In the genomic region with DNA sequence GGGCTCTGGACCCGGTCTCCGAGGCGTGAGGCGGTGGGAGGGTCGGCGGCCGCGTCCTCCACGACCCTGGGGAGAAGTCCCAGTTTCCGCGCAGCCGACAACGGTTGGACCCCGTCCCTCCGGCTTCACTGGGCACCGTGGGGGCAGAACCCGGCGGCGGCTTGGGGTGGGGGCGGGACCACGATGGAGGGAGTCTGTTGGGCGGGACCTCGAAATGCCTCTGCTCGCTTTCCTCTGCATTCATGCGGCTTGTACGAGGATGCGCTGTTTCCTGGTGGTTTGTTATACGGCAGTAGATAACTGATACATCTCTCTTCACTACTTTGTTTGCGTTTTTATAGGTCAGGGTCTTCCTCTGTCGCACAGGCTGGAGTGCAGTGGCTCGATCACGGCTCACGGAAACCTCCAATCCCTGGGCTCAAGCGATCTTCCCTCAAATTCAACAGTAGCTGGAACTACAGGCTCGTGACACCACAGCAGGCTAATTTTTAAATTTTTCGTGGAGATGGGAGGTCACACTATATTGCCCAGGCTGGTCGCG, we compare ENCODE assay signal across 8 cellular contexts. TPM values are rescaled to one million over a fixed set of nuclear protein-coding genes. Genes with fewer than 3 reads are reported as not detected.
DNase-seq lines count a peak whose midpoint lies in the region; ATAC-seq and TF ChIP-seq lines count a peak whose summit lies in the region.

No MANE protein-coding gene starts in this region.

- H3K27ac Mint-ChIP-seq in activated CD4-positive, alpha-beta T cell treated with anti-CD3 and anti-CD28 coated beads, Interleukin-2, amount 10 ng/mL, durations not matched to agents 24 days and 14 days = peak overlapping the region; percentile 94

- peak overlapping the region; percentile 88 for H3K4me3 ChIP-seq in BJ (ENCODE audit: low read depth, low read length)
- H3K4me3 ChIP-seq in effector memory CD4-positive, alpha-beta T cell (ENCODE audit: insufficient read depth, low read depth, low read length, poor library complexity, severe bottlenecking) = peak overlapping the region; percentile 50
- H3K4me3 ChIP-seq in mesodermal cell (ENCODE audit: extremely low read depth, insufficient read depth, low read length, poor library complexity, severe bottlenecking) = peak overlapping the region; percentile 66

- TF ChIP-seq CTCF in BJ (IDR thresholded peaks at IDR 0.05; ENCODE audit: insufficient read depth, low read depth, low read length) = no peak

- H3K36me3 Mint-ChIP-seq in activated CD4-positive, alpha-beta T cell treated with anti-CD3 and anti-CD28 coated beads, Interleukin-2, amount 10 ng/mL, durations not matched to agents 24 days and 14 days (ENCODE audit: low read depth) = peaks cover 1% of the 10 kb centered on the region

- H3K4me1 ChIP-seq in effector memory CD4-positive, alpha-beta T cell (ENCODE audit: control insufficient read depth, insufficient read depth, low read length, poor library complexity, severe bottlenecking) = peaks cover 3% of the 10 kb centered on the region
- peaks cover 8% of the 10 kb centered on the region for H3K4me1 ChIP-seq in mesodermal cell (ENCODE audit: control insufficient read depth, insufficient read depth, low read length, poor library complexity, severe bottlenecking)

- H3K27ac ChIP-seq in effector memory CD4-positive, alpha-beta T cell (ENCODE audit: insufficient read depth, low read length, poor library complexity, severe bottlenecking) = peak overlapping the region; percentile 91
- peak overlapping the region; percentile 82 for H3K27ac ChIP-seq in mesodermal cell (ENCODE audit: low read depth, low read length, severe bottlenecking)

- intact Hi-C loops in activated CD4-positive, alpha-beta T cell treated with anti-CD3 and anti-CD28 coated beads, Interleukin-2, amount 10 ng/mL, durations not matched to agents 24 days and 14 days (cut with micrococcal nuclease) = loop anchor here (2.0 to 5.0 kb wide), 2 partner anchors 24 to 481 kb away; partner anchors contain the start of gene ZNF846

- peak overlapping the region; percentile 85 for H3K4me3 Mint-ChIP-seq in activated CD4-positive, alpha-beta T cell treated with anti-CD3 and anti-CD28 coated beads, Interleukin-2, amount 10 ng/mL, durations not matched to agents 24 days and 14 days

- no peaks in the 10 kb centered on the region for H3K27me3 ChIP-seq in BJ (ENCODE audit: control insufficient read depth, insufficient read depth, low read length)
- no peaks in the 10 kb centered on the region for H3K27me3 ChIP-seq in effector memory CD4-positive, alpha-beta T cell (replicated peaks; ENCODE audit: control insufficient read depth, insufficient read depth, low read length, poor library complexity, severe bottlenecking)

- ATAC-seq in HG03460 (IDR thresholded peaks at IDR 0.05; ENCODE audit: unreplicated experiment) = peak; percentile 4

- no peak for DNase-seq in BJ (ENCODE audit: low read depth)
- no peak for DNase-seq in activated CD4-positive, alpha-beta T cell treated with anti-CD3 and anti-CD28 coated beads, Interleukin-2, amount 10 ng/mL, durations not matched to agents 24 days and 14 days
- DNase-seq in effector memory CD4-positive, alpha-beta T cell = peak in 1 of 3 donors; percentile 51
- DNase-seq in stimulated activated CD8-positive, alpha-beta memory T cell treated with anti-CD3 and anti-CD28 coated beads, Interleukin-15, amount 100 ng/mL, for 4 hours (ENCODE audit: low read depth in 2 of 2) = peak; percentile 48 to 58
- no peak for DNase-seq in glomerular visceral epithelial cell (ENCODE audit: extremely low spot score)
- DNase-seq in GOT3 (lab: John Stamatoyannopoulos, UW) = no peak

- 20 to 34% methylated on average over 24 to 29 of the region's 38 CpGs for WGBS in mesodermal cell (ENCODE audit: insufficient coverage in 2 of 2), 2 experiments

- POLR2A ChIA-PET in BJ (lab: Charles Lee) = no interaction called here

- H3K4me1 Mint-ChIP-seq in activated CD4-positive, alpha-beta T cell treated with anti-CD3 and anti-CD28 coated beads, Interleukin-2, amount 10 ng/mL, durations not matched to agents 24 days and 14 days = peaks cover 19% of the 10 kb centered on the region

- H3K27me3 Mint-ChIP-seq in activated CD4-positive, alpha-beta T cell treated with anti-CD3 and anti-CD28 coated beads, Interleukin-2, amount 10 ng/mL, durations not matched to agents 24 days and 14 days = no peaks in the 10 kb centered on the region

- no peaks in the 10 kb centered on the region for H3K9me3 Mint-ChIP-seq in activated CD4-positive, alpha-beta T cell treated with anti-CD3 and anti-CD28 coated beads, Interleukin-2, amount 10 ng/mL, durations not matched to agents 24 days and 14 days

- H3K36me3 ChIP-seq in BJ (ENCODE audit: control insufficient read depth, insufficient read depth, low read length) (no peaks in the 10 kb centered on the region), mesodermal cell (ENCODE audit: control insufficient read depth, insufficient read depth, low read length) (no peaks in the 10 kb centered on the region)
- no peaks in the 10 kb centered on the region for H3K36me3 ChIP-seq in effector memory CD4-positive, alpha-beta T cell (ENCODE audit: control insufficient read depth, insufficient read depth, low read length)

- no peaks in the 10 kb centered on the region for H3K9me3 ChIP-seq in effector memory CD4-positive, alpha-beta T cell (ENCODE audit: control insufficient read depth, low read length)
- H3K9me3 ChIP-seq in mesodermal cell (ENCODE audit: control insufficient read depth, low read length) = no peaks in the 10 kb centered on the region

- CTCF ChIA-PET in BJ (lab: Yijun Ruan, JAX) = interaction anchor here (1.0 to 1.8 kb wide), 3 partner anchors 16 to 206 kb away, joined by 3 to 4 read pairs (median 4); no protein-coding TSS in a partner anchor

RNA-seq across cellular contexts. Expression of gene ZNF846, which starts 24.6 kb away (rescaled TPM):
- 3.6 and 7.7 TPM in 2 replicates for polyA plus RNA-seq in BJ (2011; rRNA removed)
- polyA minus RNA-seq in BJ (2011; rRNA and poly(A)+ RNA removed) = 8.9 and 10.2 TPM in 2 replicates
- total RNA-seq in activated CD4-positive, alpha-beta T cell treated with anti-CD3 and anti-CD28 coated beads, Interleukin-2, amount 10 ng/mL, durations not matched to agents 24 days and 14 days = 2.2 and 3.4 TPM in 2 replicates
- polyA plus RNA-seq in mesodermal cell (2013, experiment 1 of 2) = 12.1 TPM
- 13.8 TPM for polyA plus RNA-seq in mesodermal cell (2013, experiment 2 of 2)

RNA-seq across cellular contexts. Expression of gene FBXL12, which starts 25.8 kb away (rescaled TPM):
- 23.5 and 35.3 TPM in 2 replicates for polyA plus RNA-seq in BJ (2011; rRNA removed)
- 11.5 and 13.1 TPM in 2 replicates for polyA minus RNA-seq in BJ (2011; rRNA and poly(A)+ RNA removed)
- total RNA-seq in activated CD4-positive, alpha-beta T cell treated with anti-CD3 and anti-CD28 coated beads, Interleukin-2, amount 10 ng/mL, durations not matched to agents 24 days and 14 days = 19.4 and 23.3 TPM in 2 replicates
- polyA plus RNA-seq in mesodermal cell (2013, experiment 1 of 2) = 36.2 TPM
- polyA plus RNA-seq in mesodermal cell (2013, experiment 2 of 2) = 37.4 TPM

RNA-seq across cellular contexts. Expression of gene UBL5, which starts 34.6 kb away (rescaled TPM):
- 506 and 578 TPM in 2 replicates for polyA plus RNA-seq in BJ (2011; rRNA removed)
- polyA minus RNA-seq in BJ (2011; rRNA and poly(A)+ RNA removed) = 39.4 and 43.6 TPM in 2 replicates
- total RNA-seq in activated CD4-positive, alpha-beta T cell treated with anti-CD3 and anti-CD28 coated beads, Interleukin-2, amount 10 ng/mL, durations not matched to agents 24 days and 14 days = 355 and 359 TPM in 2 replicates
- 737 TPM for polyA plus RNA-seq in mesodermal cell (2013, experiment 1 of 2)
- polyA plus RNA-seq in mesodermal cell (2013, experiment 2 of 2) = 650 TPM

RNA-seq across cellular contexts. Expression of gene PIN1, which starts 42.0 kb away (rescaled TPM):
- 56.4 and 89.6 TPM in 2 replicates for polyA plus RNA-seq in BJ (2011; rRNA removed)
- 8.1 and 14.3 TPM in 2 replicates for polyA minus RNA-seq in BJ (2011; rRNA and poly(A)+ RNA removed)
- 87.9 and 93.0 TPM in 2 replicates for total RNA-seq in activated CD4-positive, alpha-beta T cell treated with anti-CD3 and anti-CD28 coated beads, Interleukin-2, amount 10 ng/mL, durations not matched to agents 24 days and 14 days
- 91.8 TPM for polyA plus RNA-seq in mesodermal cell (2013, experiment 1 of 2)
- polyA plus RNA-seq in mesodermal cell (2013, experiment 2 of 2) = 75.8 TPM

Comparison
In these comparisons a context has a peak if more than half of its experiments do, and no peak if none do; other contexts are left out.
1. DNase-seq: peak in stimulated activated CD8-positive, alpha-beta memory T cell treated with anti-CD3 and anti-CD28 coated beads, Interleukin-15, amount 100 ng/mL, for 4 hours (2 of 2); none in BJ (single experiment), activated CD4-positive, alpha-beta T cell treated with anti-CD3 and anti-CD28 coated beads, Interleukin-2, amount 10 ng/mL, durations not matched to agents 24 days and 14 days (single experiment), glomerular visceral epithelial cell (single experiment) and GOT3 (single experiment).
2. Peak in every context shown above with its lines, with median percentiles within 50 percentile points of each other: H3K4me3 ChIP-seq.